In genomic region chr6:16653226-16653625, GRCh38 we compare ENCODE assay signal across 19 cellular contexts.
"Had no signal": no experiment of that assay in that cellular context is flagged by ENCODE, and none has a peak within 500 bp of the region (broad histone marks: within the 10 kb centered on the region; RNA-seq: fewer than 3 reads in every experiment).

No MANE protein-coding gene starts in this region.

- H3K9me3 Mint-ChIP-seq: activated naive CD8-positive, alpha-beta T cell treated with anti-CD3 and anti-CD28 coated beads for 36 hours; activated T-cell treated with anti-CD3 and anti-CD28 coated beads, Interleukin-2, amount 50 U/mL, for 72 hours; memory B cell had no signal

- H3K27ac ChIP-seq: cardiac muscle cell, neutrophil, parathyroid adenoma, sigmoid colon, upper lobe of right lung, WERI-Rb-1 had no signal

- H3K27me3 Mint-ChIP-seq: activated naive CD8-positive, alpha-beta T cell treated with anti-CD3 and anti-CD28 coated beads for 36 hours; memory B cell; naive thymus-derived CD4-positive, alpha-beta T cell had no signal

- H3K27me3 ChIP-seq: cardiac muscle cell, neutrophil, sigmoid colon, upper lobe of right lung had no signal

- ATAC-seq: activated T-cell treated with anti-CD3 and anti-CD28 coated beads, Interleukin-2, amount 50 U/mL, for 72 hours; mucosa of descending colon; naive thymus-derived CD4-positive, alpha-beta T cell; upper lobe of right lung had no signal

- FAIRE-seq: frontal cortex had no signal

- DNase-seq: activated naive CD8-positive, alpha-beta T cell treated with anti-CD3 and anti-CD28 coated beads for 36 hours; activated T-cell treated with anti-CD3 and anti-CD28 coated beads, Interleukin-2, amount 50 U/mL, for 72 hours; amygdala; head of caudate nucleus; kidney glomerular epithelial cell; mucosa of descending colon; naive thymus-derived CD4-positive, alpha-beta T cell; SHP77 treated with DMSO at 0.1 percent for 48 hours; sigmoid colon; SK-N-SH; stimulated activated CD4-positive, alpha-beta T cell treated with anti-CD3 and anti-CD28 coated beads, Interleukin-4, amount 100 ng/mL, for 4 hours; stimulated activated naive CD4-positive, alpha-beta T cell; upper lobe of right lung; WERI-Rb-1 had no signal

- H3K9me3 ChIP-seq: mucosa of descending colon, neutrophil, sigmoid colon, SK-N-SH, upper lobe of right lung had no signal

- H3K27ac Mint-ChIP-seq: memory B cell had no signal

- H3K4me3 Mint-ChIP-seq: activated naive CD8-positive, alpha-beta T cell treated with anti-CD3 and anti-CD28 coated beads for 36 hours; memory B cell had no signal
